Comparison of ENCODE assay signal across 25 cellular contexts in the genomic region with DNA sequence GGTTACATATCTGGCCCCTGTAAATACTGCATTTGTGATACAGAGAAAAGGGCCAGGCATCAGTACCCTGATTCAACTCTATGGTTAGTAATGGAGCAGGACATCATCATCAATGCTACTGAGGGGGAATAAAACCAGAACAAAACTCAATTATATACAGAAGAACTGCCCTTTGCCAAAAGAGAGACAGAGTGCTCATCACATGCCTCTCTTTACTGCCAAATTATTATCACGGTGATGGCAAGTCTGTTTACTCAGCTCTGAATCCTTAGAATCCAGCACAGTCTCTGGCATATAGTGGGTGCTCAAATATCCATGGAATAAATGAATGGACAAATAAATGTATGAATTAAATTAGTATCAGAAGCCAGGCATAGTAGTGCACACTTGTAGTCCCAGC.
"Had no signal": no experiment of that assay in that cellular context is flagged by ENCODE, and none has a peak within 500 bp of the region (broad histone marks: within the 10 kb centered on the region; RNA-seq: fewer than 3 reads in every experiment).

No MANE protein-coding gene starts in this region.

- ATAC-seq: gastrocnemius medialis; heart left ventricle; left lobe of liver; mucosa of descending colon; natural killer cell treated with Interleukin-12 subunit alpha and Interleukin-12 subunit beta and Interleukin-15 and Interleukin-18, amount 100 ng/mL, for 72 hours; right cardiac atrium; stimulated activated effector memory CD8-positive, alpha-beta T cell treated with anti-CD3 and anti-CD28 coated beads, Interleukin-12 subunit alpha, Interleukin-12 subunit beta, amount 100 ng/mL, for 72 hours had no signal

- H3K27ac ChIP-seq: gastrocnemius medialis, heart left ventricle, hepatocyte, neural progenitor cell, parathyroid adenoma, prostate gland, sigmoid colon, stomach, thyroid gland had no signal

- DNase-seq: dorsolateral prefrontal cortex; effector CD4-positive, alpha-beta T cell; gastrocnemius medialis; heart left ventricle; kidney; mesenchymal stem cell; mucosa of descending colon; naive B cell; right cardiac atrium; sigmoid colon; stimulated activated CD4-positive, alpha-beta T cell treated with anti-CD3 and anti-CD28 coated beads, Interleukin-2, amount 100 ng/mL, for 24 hours; stimulated activated CD4-positive, alpha-beta T cell treated with anti-CD3 and anti-CD28 coated beads, Interleukin-4, amount 100 ng/mL, for 24 hours; stimulated activated naive CD4-positive, alpha-beta T cell treated with Interleukin-2 at 50 U/mL for 16 hours; stomach; thyroid gland; trophoblast cell had no signal

- H3K4me1 Mint-ChIP-seq: stimulated activated effector memory CD8-positive, alpha-beta T cell treated with anti-CD3 and anti-CD28 coated beads, Interleukin-12 subunit alpha, Interleukin-12 subunit beta, amount 100 ng/mL, for 72 hours had no signal

- H3K27me3 Mint-ChIP-seq: naive B cell; natural killer cell treated with Interleukin-12 subunit alpha and Interleukin-12 subunit beta and Interleukin-15 and Interleukin-18, amount 100 ng/mL, for 72 hours had no signal

- H3K4me1 ChIP-seq: gastrocnemius medialis, heart left ventricle, parathyroid adenoma, prostate gland, sigmoid colon, stomach, thyroid gland had no signal

- H3K27me3 ChIP-seq: dorsolateral prefrontal cortex, gastrocnemius medialis, heart left ventricle, hepatocyte, neural progenitor cell, sigmoid colon, stomach, thyroid gland had no signal

- H3K4me3 ChIP-seq: dorsolateral prefrontal cortex, gastrocnemius medialis, heart left ventricle, hepatocyte, lung, mucosa of descending colon, neural progenitor cell, prostate gland, sigmoid colon, stomach, thyroid gland had no signal

- H3K36me3 Mint-ChIP-seq: neural progenitor cell had no signal

- H3K27ac Mint-ChIP-seq: mesothelial cell of epicardium; naive B cell; natural killer cell treated with Interleukin-12 subunit alpha and Interleukin-12 subunit beta and Interleukin-15 and Interleukin-18, amount 100 ng/mL, for 72 hours; neural progenitor cell; stimulated activated effector memory CD8-positive, alpha-beta T cell treated with anti-CD3 and anti-CD28 coated beads, Interleukin-12 subunit alpha, Interleukin-12 subunit beta, amount 100 ng/mL, for 72 hours had no signal

- H3K9me3 ChIP-seq: gastrocnemius medialis, heart left ventricle, mucosa of descending colon, prostate gland, sigmoid colon, stomach, thyroid gland had no signal

- H3K9me3 Mint-ChIP-seq: naive B cell; natural killer cell treated with Interleukin-12 subunit alpha and Interleukin-12 subunit beta and Interleukin-15 and Interleukin-18, amount 100 ng/mL, for 72 hours; stimulated activated effector memory CD8-positive, alpha-beta T cell treated with anti-CD3 and anti-CD28 coated beads, Interleukin-12 subunit alpha, Interleukin-12 subunit beta, amount 100 ng/mL, for 72 hours had no signal

- H3K4me3 Mint-ChIP-seq: mesothelial cell of epicardium; naive B cell; natural killer cell treated with Interleukin-12 subunit alpha and Interleukin-12 subunit beta and Interleukin-15 and Interleukin-18, amount 100 ng/mL, for 72 hours; neural progenitor cell; stimulated activated effector memory CD8-positive, alpha-beta T cell treated with anti-CD3 and anti-CD28 coated beads, Interleukin-12 subunit alpha, Interleukin-12 subunit beta, amount 100 ng/mL, for 72 hours had no signal

- H3K36me3 ChIP-seq: gastrocnemius medialis, neural progenitor cell, prostate gland, thyroid gland had no signal
